9 cellular contexts compared by ENCODE assay signal in genomic region chr6:109117346-109118035, GRCh38. TPM values are rescaled to one million over a fixed set of nuclear protein-coding genes. Genes with fewer than 3 reads are reported as not detected.
DNase-seq lines count a peak whose midpoint lies in the region; ATAC-seq, FAIRE-seq and TF ChIP-seq lines count a peak whose summit lies in the region.
"Had no signal": no experiment of that assay in that cellular context is flagged by ENCODE, and none has a peak within 500 bp of the region (broad histone marks: within the 10 kb centered on the region; RNA-seq: fewer than 3 reads in every experiment).

No MANE protein-coding gene starts in this region.

- H3K27ac ChIP-seq in spleen: peak overlapping the region in 4 of 8 donors; percentile 19 to 47 (median 39)

- ATAC-seq in GM19468 (IDR thresholded peaks at IDR 0.05; ENCODE audit: extremely low read depth, unreplicated experiment) (peak; percentile 59), HG03457 (IDR thresholded peaks at IDR 0.05; ENCODE audit: unreplicated experiment) (peak; percentile 51), HG02852 (IDR thresholded peaks at IDR 0.05; ENCODE audit: unreplicated experiment) (no peak)
- ATAC-seq: activated CD8-positive, alpha-beta T cell treated with anti-CD3 and anti-CD28 coated beads for 36 hours had no signal

- 61 to 75% (median 66%) methylated on average over 5 of the region's 5 CpGs for WGBS in spleen, 5 donors

- no peaks in the 10 kb centered on the region for H3K9me3 ChIP-seq in spleen

- H3K4me3 ChIP-seq in bronchial epithelial cell (ENCODE audit: low read depth, low read length) (no peak overlapping the region), spleen (no peak overlapping the region)

- intact Hi-C loops in spleen (cut with DNase I; ENCODE audit: low total_unique reads): no loop called here

- H3K4me1 ChIP-seq in spleen: peaks cover 3 to 50% (median 30%) of the 10 kb centered on the region in 6 donors

- TF ChIP-seq POLR2A in spleen (IDR thresholded peaks at IDR 0.05): no peak

- DNase-seq in AML-193 (lab: John Stamatoyannopoulos, UW) (peak; percentile 71 to 81), bronchial epithelial cell (ENCODE audit: low read depth) (peak; percentile 50), A172 (ENCODE audit: low spot score) (no peak), occipital lobe (lab: John Stamatoyannopoulos, UW) (no peak), spleen (no peak)
- DNase-seq: activated CD8-positive, alpha-beta T cell treated with anti-CD3 and anti-CD28 coated beads for 36 hours had no signal

- H3K27me3 ChIP-seq in bronchial epithelial cell (ENCODE audit: control insufficient read depth, insufficient read depth, low read length): no peaks in the 10 kb centered on the region
- H3K27me3 ChIP-seq in spleen (replicated peaks in 1 of 7): no peaks in the 10 kb centered on the region

- no peaks in the 10 kb centered on the region for H3K36me3 ChIP-seq in bronchial epithelial cell (ENCODE audit: control insufficient read depth, insufficient read depth, low read length)
- no peaks in the 10 kb centered on the region for H3K36me3 ChIP-seq in spleen

- TF ChIP-seq CTCF in bronchial epithelial cell (IDR thresholded peaks at IDR 0.05; ENCODE audit: insufficient read depth, low read length, severe bottlenecking) (no peak), spleen (IDR thresholded peaks at IDR 0.05 in 8 of 11, conservative IDR thresholded peaks at IDR 0.05 in 3 of 11) (no peak)

- FAIRE-seq in bronchial epithelial cell (lab: Jason Lieb, UNC): no peak

RNA-seq across cellular contexts. Expression of gene CEP57L1, which starts 22.2 kb away (rescaled TPM):
- 9.7 and 11.9 TPM in 2 replicates for total RNA-seq in bronchial epithelial cell
- total RNA-seq in A172 (2014; rRNA removed; shearing (Covaris generic)): 43.0 and 52.4 TPM in 2 replicates
- 92.6 TPM for total RNA-seq in occipital lobe
- total RNA-seq in spleen: 10 to 100 TPM in 6 of 7 donors, 1 to 10 TPM in 1; 8.9 to 28.7 (median 13.1) TPM
- polyA plus RNA-seq in spleen: 1 to 10 TPM; 5.1 to 5.6 (median 5.5) TPM

RNA-seq across cellular contexts. Expression of gene SESN1, which starts 22.8 kb away (rescaled TPM):
- 18.4 and 18.9 TPM in 2 replicates for total RNA-seq in bronchial epithelial cell
- total RNA-seq in A172 (2014; rRNA removed; shearing (Covaris generic)): 20.6 and 24.4 TPM in 2 replicates
- 38.8 TPM for total RNA-seq in occipital lobe
- total RNA-seq in spleen: 100 to 1,000 TPM in 2 of 7 donors, 10 to 100 TPM in 5; 26.8 to 115 (median 65.9) TPM
- 10 to 100 TPM; 32.4 to 55.3 (median 33.8) TPM for polyA plus RNA-seq in spleen

Comparison
In these comparisons a context has a peak if more than half of its experiments do, and no peak if none do; other contexts are left out.
1. DNase-seq: peak in AML-193 (2 of 2) and bronchial epithelial cell (single experiment); none in A172 (single experiment), occipital lobe (single experiment) and spleen (single experiment).